8 cellular contexts compared by ENCODE assay signal in the genomic region with DNA sequence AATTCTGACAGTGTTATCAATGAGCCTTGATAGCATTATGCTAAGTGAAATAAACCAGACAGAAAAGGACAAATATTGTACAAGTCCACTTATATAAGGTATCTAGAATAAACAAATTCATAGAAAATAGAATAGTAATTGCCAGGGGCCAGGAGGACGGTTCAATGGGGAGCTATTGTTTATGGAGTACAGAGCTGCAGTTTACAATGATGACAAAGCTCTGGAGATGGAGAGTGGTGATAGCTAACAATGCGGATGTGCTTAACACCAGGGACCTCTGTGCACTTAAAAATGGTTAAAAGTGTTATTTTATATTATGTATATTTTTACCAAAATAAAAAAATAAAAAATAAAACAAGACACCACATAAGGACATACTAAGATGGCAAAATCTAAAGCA.
"Had no signal": no experiment of that assay in that cellular context is flagged by ENCODE, and none has a peak within 500 bp of the region (broad histone marks: within the 10 kb centered on the region; RNA-seq: fewer than 3 reads in every experiment).

No MANE protein-coding gene starts in this region.

- FAIRE-seq: G401.6, GM12878, GM12891, GM12892, GM18507, GM19239 had no signal

- ATAC-seq: GM12878 had no signal

- H3K4me3 ChIP-seq: GM12878 had no signal

- DNase-seq: GDM1, GF-D8 had no signal
